Comparison of ENCODE assay signal across 10 cellular contexts in the genomic region with DNA sequence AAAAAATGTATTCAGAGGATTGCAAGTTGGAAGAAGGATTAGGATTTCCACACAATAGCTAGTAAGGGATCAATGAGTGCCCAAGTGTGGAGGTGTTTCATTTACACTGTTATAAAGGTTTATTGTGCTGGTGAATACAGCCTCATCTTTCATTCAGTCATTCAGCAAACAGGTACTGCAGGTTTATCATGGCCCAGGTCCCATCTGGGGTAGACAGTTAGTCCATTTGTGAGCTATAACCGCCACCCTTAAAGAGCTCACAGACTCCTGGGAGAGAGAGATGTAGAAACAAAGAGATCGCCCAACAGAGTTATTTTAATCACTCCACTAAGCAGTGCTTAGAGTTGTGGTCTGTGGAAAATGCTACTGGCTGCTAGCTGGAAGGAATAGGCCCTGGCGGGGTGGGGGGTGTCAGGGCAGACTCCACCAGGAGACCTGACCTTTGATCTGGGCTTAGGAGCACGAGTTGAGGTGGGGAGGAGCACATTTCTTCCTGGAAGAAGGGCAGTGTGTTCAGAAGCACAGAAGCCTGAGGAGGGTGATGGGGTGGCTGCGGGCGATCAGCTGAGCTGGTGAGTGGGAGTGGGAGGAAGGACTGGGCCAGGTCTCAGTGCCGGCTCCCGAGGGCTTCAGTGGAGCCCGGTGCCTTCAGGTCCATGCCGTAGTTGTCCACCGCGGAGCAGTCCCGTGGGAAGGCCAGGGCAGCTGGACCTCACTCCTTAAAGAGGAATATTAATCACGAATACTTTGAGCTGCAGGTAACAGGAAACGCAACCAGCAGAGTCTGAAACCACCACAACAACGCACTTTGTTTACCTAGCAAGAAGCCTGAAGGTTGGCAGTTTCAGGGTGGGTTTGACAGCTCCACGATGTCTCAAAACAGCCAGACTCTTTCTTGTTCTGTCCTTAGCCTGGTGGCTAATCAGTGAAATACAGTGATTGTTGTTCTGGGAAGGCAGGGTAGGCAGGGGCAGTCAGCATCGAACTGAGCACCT. TPM values are rescaled to one million over a fixed set of nuclear protein-coding genes. Genes with fewer than 3 reads are reported as not detected.
DNase-seq lines count a peak whose midpoint lies in the region; ATAC-seq and TF ChIP-seq lines count a peak whose summit lies in the region.
"Had no signal": no experiment of that assay in that cellular context is flagged by ENCODE, and none has a peak within 500 bp of the region (broad histone marks: within the 10 kb centered on the region; RNA-seq: fewer than 3 reads in every experiment).

No MANE protein-coding gene starts in this region.

- H3K79me1 ChIP-seq in H9 (ENCODE audit: insufficient read depth, low read depth, low read length, poor library complexity, severe bottlenecking): no peaks in the 10 kb centered on the region

- no peak overlapping the region for H3K4ac ChIP-seq in H9 (ENCODE audit: low read depth, low read length)

- H3K36me3 Mint-ChIP-seq in neural progenitor cell (no peaks in the 10 kb centered on the region), H9 (ENCODE audit: insufficient read depth in 1 of 3, low read depth in 3 of 3) (no peaks in the 10 kb centered on the region; a peak in 1 of 7 replicates)

- H3K9me3 ChIP-seq in DOHH2 (ENCODE audit: control insufficient read depth, insufficient read depth, low read length) (no peaks in the 10 kb centered on the region), MM.1S (replicated peaks; ENCODE audit: insufficient read depth, low read length) (no peaks in the 10 kb centered on the region), neural progenitor cell (ENCODE audit: low read depth) (no peaks in the 10 kb centered on the region), H9 (ENCODE audit: control insufficient read depth, low read depth, low read length) (no peaks in the 10 kb centered on the region)

- H3K4me1 ChIP-seq in DOHH2 (ENCODE audit: control insufficient read depth, low read length) (peaks cover 64% of the 10 kb centered on the region), MM.1S (ENCODE audit: low read length) (peaks cover 59% of the 10 kb centered on the region), neural progenitor cell (peaks cover 32% of the 10 kb centered on the region), H9 (ENCODE audit: insufficient read depth, low read length) (no peaks in the 10 kb centered on the region)

- H3K4me3 ChIP-seq in DOHH2 (ENCODE audit: low read length): no peak overlapping the region
- peak overlapping the region; percentile 47 for H3K4me3 ChIP-seq in MM.1S (ENCODE audit: low read length)
- no peak overlapping the region for H3K4me3 ChIP-seq in choroid plexus epithelial cell (ENCODE audit: low read depth, low read length)
- H3K4me3 ChIP-seq in neural progenitor cell: no peak overlapping the region

- H2BK5ac ChIP-seq in H9 (ENCODE audit: insufficient read length, low read length): no peak overlapping the region

- H3K27me3 ChIP-seq in DOHH2 (ENCODE audit: control insufficient read depth, low read length) (no peaks in the 10 kb centered on the region), MM.1S (replicated peaks; ENCODE audit: insufficient read depth, low read length) (no peaks in the 10 kb centered on the region), neural progenitor cell (no peaks in the 10 kb centered on the region), H9 (ENCODE audit: insufficient read depth, low read length) (no peaks in the 10 kb centered on the region)

- H3K27me3 Mint-ChIP-seq in neural progenitor cell (ENCODE audit: insufficient read depth, low read depth): peaks cover 7% of the 10 kb centered on the region
- H3K27me3 Mint-ChIP-seq in H9 (ENCODE audit: low read depth): no peaks in the 10 kb centered on the region

- ATAC-seq in HG03196 (IDR thresholded peaks at IDR 0.05; ENCODE audit: unreplicated experiment): no peak

- H3K4me1 Mint-ChIP-seq in neural progenitor cell (peaks cover 53% of the 10 kb centered on the region), H9 (peaks cover 20 to 25% of the 10 kb centered on the region in 2 experiments)

- no peak overlapping the region for H2BK20ac ChIP-seq in H9 (ENCODE audit: low read depth, low read length, poor library complexity, severe bottlenecking)

- no peaks in the 10 kb centered on the region for H3K9me3 Mint-ChIP-seq in neural progenitor cell
- no peaks in the 10 kb centered on the region for H3K9me3 Mint-ChIP-seq in H9

- H3K4me3 Mint-ChIP-seq in neural progenitor cell (peak overlapping the region; percentile 27), H9 (no peak overlapping the region; a peak in 1 of 5 replicates)

- H3K4me2 ChIP-seq in DOHH2 (ENCODE audit: low read length): peak overlapping the region; percentile 12; the same call in 1 of the 2 replicates
- peak overlapping the region; percentile 88 for H3K4me2 ChIP-seq in MM.1S (ENCODE audit: low read depth, low read length)
- H3K4me2 ChIP-seq in neural progenitor cell: peak overlapping the region; percentile 38
- no peak overlapping the region for H3K4me2 ChIP-seq in H9 (ENCODE audit: insufficient read depth, insufficient read length, low read length)

- H3K56ac ChIP-seq in H9 (ENCODE audit: insufficient read length, low read depth, low read length): no peak overlapping the region

- H3K23ac ChIP-seq in H9 (ENCODE audit: insufficient read length, low read depth, low read length): no peak overlapping the region

- H3K79me2 ChIP-seq in DOHH2 (ENCODE audit: control insufficient read depth, low read length) (no peaks in the 10 kb centered on the region), MM.1S (ENCODE audit: low read length) (peaks cover 59% of the 10 kb centered on the region), neural progenitor cell (ENCODE audit: low read depth) (peaks cover 12% of the 10 kb centered on the region), H9 (ENCODE audit: insufficient read depth, low read length) (no peaks in the 10 kb centered on the region)

- H3K18ac ChIP-seq in H9 (ENCODE audit: insufficient read length, low read depth, low read length): no peak overlapping the region

- DNase-seq in MM.1S: peak; percentile 76
- peak; percentile 6 for DNase-seq in choroid plexus epithelial cell (ENCODE audit: low read depth)
- DNase-seq in neural progenitor cell (ENCODE audit: low spot score): peak; percentile 25
- DNase-seq in H9: no peak
- no peak for DNase-seq in Kasumi-1 (lab: John Stamatoyannopoulos, UW)
- DNase-seq in AG08395 (ENCODE audit: low spot score): no peak
- DNase-seq: NCI-H510A treated with DMSO at 0.1 percent for 48 hours had no signal

- H4K20me1 ChIP-seq in DOHH2 (ENCODE audit: control insufficient read depth, insufficient read depth, low read depth, low read length) (no peaks in the 10 kb centered on the region), MM.1S (ENCODE audit: insufficient read depth, low read length) (0 out of 2 replicates have a peak, but pooled peaks cover 5% of the 10 kb centered on the region), neural progenitor cell (ENCODE audit: low read depth) (peaks cover 21% of the 10 kb centered on the region), H9 (ENCODE audit: control insufficient read depth, insufficient read depth, insufficient read length) (peaks cover 5% of the 10 kb centered on the region)

- no peak overlapping the region for H4K5ac ChIP-seq in H9 (ENCODE audit: insufficient read length, low read depth, low read length)

- H3K9me2 ChIP-seq in DOHH2 (replicated peaks; ENCODE audit: control insufficient read depth, low read length): no peaks in the 10 kb centered on the region
- no peaks in the 10 kb centered on the region for H3K9me2 ChIP-seq in MM.1S (replicated peaks; ENCODE audit: insufficient read depth, low read length)

- no peak overlapping the region for H4K8ac ChIP-seq in H9 (replicated peaks; ENCODE audit: insufficient read length, low read depth, low read length)

- no peak overlapping the region for H3K14ac ChIP-seq in H9 (ENCODE audit: insufficient read depth, low read length)

- H3K9ac ChIP-seq in MM.1S (ENCODE audit: low read length): peak overlapping the region; percentile 45
- no peak overlapping the region for H3K9ac ChIP-seq in neural progenitor cell
- H3K9ac ChIP-seq in H9 (ENCODE audit: extremely low read depth, insufficient read length, low read length): no peak overlapping the region

- H4K91ac ChIP-seq in H9 (ENCODE audit: insufficient read length, low read depth, low read length): no peak overlapping the region

- H2BK12ac ChIP-seq in H9 (ENCODE audit: insufficient read length, low read depth, low read length): no peak overlapping the region

- no peaks in the 10 kb centered on the region for H3K23me2 ChIP-seq in H9 (ENCODE audit: insufficient read length, low read depth, low read length, poor library complexity, severe bottlenecking)

- H3K27ac Mint-ChIP-seq in neural progenitor cell: peak overlapping the region; percentile 92
- H3K27ac Mint-ChIP-seq in H9: peak overlapping the region in 1 of 3 experiments; percentile 74; a peak in 3 of 7 replicates

- no peaks in the 10 kb centered on the region for H3K36me3 ChIP-seq in DOHH2 (ENCODE audit: control insufficient read depth, low read length)
- H3K36me3 ChIP-seq in MM.1S (replicated peaks; ENCODE audit: insufficient read depth, low read length): no peaks in the 10 kb centered on the region
- H3K36me3 ChIP-seq in neural progenitor cell: no peaks in the 10 kb centered on the region

- H3F3A ChIP-seq in DOHH2 (ENCODE audit: control insufficient read depth, insufficient read depth) (no peaks in the 10 kb centered on the region), MM.1S (ENCODE audit: insufficient read depth, low read length) (peaks cover 44% of the 10 kb centered on the region), neural progenitor cell (ENCODE audit: low read depth) (peaks cover 23% of the 10 kb centered on the region)

- H3T11ph ChIP-seq in H9 (ENCODE audit: low read length): no peak overlapping the region

- no peak overlapping the region for H2BK15ac ChIP-seq in H9 (ENCODE audit: low read depth, low read length)

- no peak overlapping the region for H3K27ac ChIP-seq in DOHH2 (ENCODE audit: low read depth, low read length)
- H3K27ac ChIP-seq in MM.1S (ENCODE audit: low read length): peak overlapping the region; percentile 72
- peak overlapping the region; percentile 41 for H3K27ac ChIP-seq in neural progenitor cell
- H3K27ac ChIP-seq in H9 (ENCODE audit: insufficient read length, low read depth, low read length): no peak overlapping the region
- H3K27ac ChIP-seq: HL-60 had no signal

- H2BK120ac ChIP-seq in H9 (ENCODE audit: low read depth, low read length, poor library complexity, severe bottlenecking): no peak overlapping the region

- TF ChIP-seq CTCF in DOHH2 (IDR thresholded peaks at IDR 0.05; ENCODE audit: low read depth, low read length, poor library complexity, severe bottlenecking): no peak
- TF ChIP-seq CTCF in MM.1S (IDR thresholded peaks at IDR 0.05; ENCODE audit: low read length): peak; percentile 33
- TF ChIP-seq CTCF in choroid plexus epithelial cell (conservative IDR thresholded peaks at IDR 0.05; ENCODE audit: low read depth, low read length): peak; percentile 22
- no peak for TF ChIP-seq CTCF in neural progenitor cell (IDR thresholded peaks at IDR 0.05)
- no peak for TF ChIP-seq CTCF in H9 (conservative IDR thresholded peaks at IDR 0.05)

- no CpG with 5 or more reads among the region's 18 CpGs for WGBS in H9 (ENCODE audit: extremely low coverage, insufficient read length, low lambda C conversion rate)

- H2AK5ac ChIP-seq in H9 (ENCODE audit: insufficient read length, low read length): no peak overlapping the region

- H2AFZ ChIP-seq in MM.1S (ENCODE audit: low read length) (no peak overlapping the region), neural progenitor cell (replicated peaks) (no peak overlapping the region), H9 (ENCODE audit: low read length) (no peak overlapping the region)

RNA-seq across cellular contexts. Expression of a gene that starts 11.2 kb away (rescaled TPM):
- total RNA-seq in neural progenitor cell (ENCODE audit: low replicate concordance) (28.6 and 41.5 TPM in 2 replicates), H9 (2021) (22.3 and 23.9 TPM in 2 replicates)

RNA-seq across cellular contexts. Expression of a gene that starts 53.6 kb away (rescaled TPM):
- 46.7 and 55.9 TPM in 2 replicates for total RNA-seq in neural progenitor cell (ENCODE audit: low replicate concordance)
- 32.5 and 33.5 TPM in 2 replicates for total RNA-seq in H9 (2021)

Comparison
In these comparisons a context has a peak if more than half of its experiments do, and no peak if none do; other contexts are left out.
1. H3K27ac ChIP-seq: peak in MM.1S (single experiment) and neural progenitor cell (single experiment); none in DOHH2 (single experiment) and H9 (single experiment).
2. CTCF ChIP-seq: peak in MM.1S (single experiment) and choroid plexus epithelial cell (single experiment); none in DOHH2 (single experiment), neural progenitor cell (single experiment) and H9 (single experiment).
3. DNase-seq: peak in MM.1S (single experiment), choroid plexus epithelial cell (single experiment) and neural progenitor cell (single experiment); none in H9 (single experiment), Kasumi-1 (0 of 2) and AG08395 (single experiment).